In the genomic region with DNA sequence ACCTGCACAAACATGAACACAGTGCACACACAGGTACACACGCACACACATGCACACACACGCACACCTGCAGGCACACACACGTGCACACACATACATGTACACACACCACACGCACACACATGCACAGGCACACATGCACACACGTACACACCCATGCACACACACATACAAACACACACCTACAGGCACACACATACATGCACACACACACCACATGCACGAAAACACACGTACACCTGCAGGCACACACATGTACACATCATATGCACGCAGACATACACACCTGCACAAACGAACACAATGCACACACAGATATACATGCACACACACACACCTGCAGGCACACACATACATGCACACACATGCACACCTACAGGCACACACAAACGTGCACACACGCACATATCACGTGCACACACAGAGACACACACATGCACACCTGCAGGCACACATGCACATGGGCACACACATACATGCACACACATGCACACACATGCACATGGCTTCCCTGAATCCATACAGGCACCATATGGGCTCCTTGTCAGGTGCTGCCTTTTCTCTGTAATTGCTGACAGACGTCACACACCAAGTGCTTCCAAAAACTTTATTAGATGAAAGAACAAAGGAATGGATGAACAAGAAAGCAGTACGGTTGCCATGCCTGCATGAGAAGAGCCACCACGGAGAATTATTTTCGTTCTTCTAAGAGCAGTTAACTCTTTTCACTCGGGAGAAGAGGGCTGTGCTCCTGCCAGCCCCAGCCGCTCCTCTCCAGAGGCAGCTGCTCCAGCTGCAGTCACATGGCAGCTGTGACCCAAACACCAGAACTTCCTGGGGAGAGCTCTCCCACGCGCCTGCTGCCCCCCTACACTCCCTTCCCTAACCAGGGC, we compare ENCODE assay signal across 24 cellular contexts. TPM values are rescaled to one million over a fixed set of nuclear protein-coding genes. Genes with fewer than 3 reads are reported as not detected.
A peak's percentile ranks its signal among the peaks of the same experiment; 100 is the strongest.
DNase-seq lines count a peak whose midpoint lies in the region; ATAC-seq and TF ChIP-seq lines count a peak whose summit lies in the region.
"Had no signal": no experiment of that assay in that cellular context is flagged by ENCODE, and none has a peak within 500 bp of the region (broad histone marks: within the 10 kb centered on the region; RNA-seq: fewer than 3 reads in every experiment).

No MANE protein-coding gene starts in this region.

- no peak overlapping the region for H3K14ac ChIP-seq in IMR-90 (replicated peaks; ENCODE audit: low read depth, low read length)

- dilution Hi-C loops in IMR-90 (cut with HindIII; ENCODE audit: low sequenced_read_pairs, unreplicated experiment), result no loop called here

- H3K4me3 ChIP-seq in IMR-90 (ENCODE audit: insufficient read depth, low read depth, low read length), result no peak overlapping the region
- no peak overlapping the region for H3K4me3 ChIP-seq in coronary artery
- no peak overlapping the region for H3K4me3 ChIP-seq in osteoblast (ENCODE audit: insufficient read depth, low read length)
- H3K4me3 ChIP-seq in effector memory CD4-positive, alpha-beta T cell (ENCODE audit: insufficient read depth, low read depth, low read length, poor library complexity, severe bottlenecking), result no peak overlapping the region

- no peak overlapping the region for H3K9ac ChIP-seq in IMR-90 (ENCODE audit: low read depth, low read length)
- H3K9ac ChIP-seq: KMS-11 had no signal

- H4K20me1 ChIP-seq in IMR-90 (ENCODE audit: insufficient read depth, low read length) (no peaks in the 10 kb centered on the region), osteoblast (ENCODE audit: insufficient read depth, low read length) (no peaks in the 10 kb centered on the region)

- H2AFZ ChIP-seq in IMR-90 (replicated peaks; ENCODE audit: low read length, poor library complexity) (peak overlapping the region; percentile 33), osteoblast (ENCODE audit: low read length) (no peak overlapping the region)

- H3K9me1 ChIP-seq in IMR-90 (ENCODE audit: insufficient read depth, low read length), result 0 out of 2 replicates have a peak, but pooled peaks cover 2% of the 10 kb centered on the region

- in situ Hi-C loops in IMR-90 (cut with MboI; ENCODE audit: low sequenced_read_pairs), result no loop called here

- H3K4ac ChIP-seq in IMR-90 (ENCODE audit: low read depth, low read length), result no peak overlapping the region

- POLR2A ChIA-PET in IMR-90 (lab: Charles Lee; ENCODE audit: unreplicated experiment), result no interaction called here

- no peak overlapping the region for H2BK5ac ChIP-seq in IMR-90 (ENCODE audit: low read depth, low read length, poor library complexity, severe bottlenecking)

- H3K9me3 ChIP-seq in IMR-90 (ENCODE audit: control insufficient read depth, insufficient read depth, low read length) (0 out of 2 replicates have a peak, but pooled peaks cover 2% of the 10 kb centered on the region), osteoblast (ENCODE audit: low read depth, low read length) (no peaks in the 10 kb centered on the region)
- no peaks in the 10 kb centered on the region for H3K9me3 ChIP-seq in effector memory CD4-positive, alpha-beta T cell (ENCODE audit: control insufficient read depth, low read length)
- H3K9me3 ChIP-seq: BE2C, Caco-2 had no signal

- H3K27ac ChIP-seq in IMR-90 (ENCODE audit: insufficient read depth, low read length) (no peak overlapping the region), coronary artery (no peak overlapping the region), osteoblast (ENCODE audit: low read depth, low read length) (no peak overlapping the region)
- no peak overlapping the region for H3K27ac ChIP-seq in effector memory CD4-positive, alpha-beta T cell (ENCODE audit: insufficient read depth, low read length, poor library complexity, severe bottlenecking)
- H3K27ac ChIP-seq: KMS-11 had no signal

- H2BK120ac ChIP-seq in IMR-90 (ENCODE audit: low read depth, low read length), result no peak overlapping the region

- H4K5ac ChIP-seq in IMR-90 (ENCODE audit: low read depth, low read length), result no peak overlapping the region

- CTCF ChIA-PET in IMR-90 (lab: Yijun Ruan, JAX), result no interaction called here

- no peak for TF ChIP-seq RAD21 in IMR-90 (IDR thresholded peaks at IDR 0.05; ENCODE audit: low read length)

- H3K4me1 ChIP-seq in IMR-90 (ENCODE audit: control insufficient read depth, insufficient read depth, low read length) (peaks cover 1% of the 10 kb centered on the region; the same call in 1 of the 2 replicates), osteoblast (ENCODE audit: insufficient read depth, low read length) (no peaks in the 10 kb centered on the region)
- H3K4me1 ChIP-seq in effector memory CD4-positive, alpha-beta T cell (ENCODE audit: control insufficient read depth, insufficient read depth, low read length, poor library complexity, severe bottlenecking), result no peaks in the 10 kb centered on the region
- H3K4me1 ChIP-seq: BE2C, Caco-2 had no signal

- H2AK9ac ChIP-seq in IMR-90 (replicated peaks; ENCODE audit: low read depth, low read length, poor library complexity), result no peak overlapping the region

- H3K23ac ChIP-seq in IMR-90 (ENCODE audit: low read depth, low read length), result no peak overlapping the region

- no peak overlapping the region for H3K56ac ChIP-seq in IMR-90 (ENCODE audit: extremely low read depth, insufficient read depth, low read length)

- TF ChIP-seq CTCF in IMR-90 (conservative IDR thresholded peaks at IDR 0.05; ENCODE audit: low read depth, low read length) (no peak), coronary artery (IDR thresholded peaks at IDR 0.05) (no peak), osteoblast (IDR thresholded peaks at IDR 0.05; ENCODE audit: extremely low read depth, low read depth, low read length) (no peak), GM20000 (IDR thresholded peaks at IDR 0.05; ENCODE audit: extremely low read depth, missing control alignments) (no peak)

- no peaks in the 10 kb centered on the region for H3K79me2 ChIP-seq in osteoblast (ENCODE audit: insufficient read depth, low read length)

- H2BK20ac ChIP-seq in IMR-90 (ENCODE audit: low read depth, low read length), result no peak overlapping the region

- 63% methylated on average over 13 of the region's 20 CpGs; no CpG with 5 or more reads in 1 of the 2 experiments for WGBS in IMR-90 (ENCODE audit: extremely low coverage in 2 of 2, insufficient read length in 1 of 2), 2 experiments

- H3K27me3 ChIP-seq in IMR-90 (ENCODE audit: control insufficient read depth, insufficient read depth, low read length), result no peaks in the 10 kb centered on the region
- H3K27me3 ChIP-seq in osteoblast (ENCODE audit: insufficient read depth, low read length), result no peaks in the 10 kb centered on the region
- no peaks in the 10 kb centered on the region for H3K27me3 ChIP-seq in effector memory CD4-positive, alpha-beta T cell (replicated peaks; ENCODE audit: control insufficient read depth, insufficient read depth, low read length, poor library complexity, severe bottlenecking)

- H3K36me3 ChIP-seq in IMR-90 (ENCODE audit: control insufficient read depth, insufficient read depth, low read length) (peaks cover 3% of the 10 kb centered on the region; the same call in 1 of the 2 replicates), osteoblast (ENCODE audit: insufficient read depth, low read length) (no peaks in the 10 kb centered on the region)
- H3K36me3 ChIP-seq in effector memory CD4-positive, alpha-beta T cell (ENCODE audit: control insufficient read depth, insufficient read depth, low read length), result no peaks in the 10 kb centered on the region
- H3K36me3 ChIP-seq: BE2C had no signal

- H3K4me2 ChIP-seq in IMR-90 (ENCODE audit: low read depth, low read length) (no peak overlapping the region), osteoblast (ENCODE audit: insufficient read depth, low read length) (no peak overlapping the region)
- H3K4me2 ChIP-seq: KMS-11 had no signal

- no peak overlapping the region for H3K18ac ChIP-seq in IMR-90 (ENCODE audit: low read depth, low read length)

- H3K79me1 ChIP-seq in IMR-90 (ENCODE audit: low read depth in 1 of 2, low read length in 2 of 2), result no peaks in the 10 kb centered on the region

- no peak overlapping the region for H4K8ac ChIP-seq in IMR-90 (ENCODE audit: low read depth in 2 of 2, low read length in 2 of 2)

- no TSS peak for BruUV-seq in IMR-90 (replicated peaks; lab: Mats Ljungman, UMichigan)

- no peak for ATAC-seq in IMR-90 (ENCODE audit: low read depth)
- ATAC-seq: left cardiac atrium; PC-3; stimulated activated effector memory CD8-positive, alpha-beta T cell treated with anti-CD3 and anti-CD28 coated beads, Interleukin-12 subunit alpha, Interleukin-12 subunit beta, amount 100 ng/mL, for 72 hours had no signal

- DNase-seq in NCI-H1694 treated with DMSO at 0.1 percent for 48 hours (lab: John Stamatoyannopoulos, UW) (peak; percentile 1), NCI-H1694 (lab: John Stamatoyannopoulos, UW) (no peak), IMR-90 (no peak), coronary artery (ENCODE audit: low spot score) (peak; percentile 61), osteoblast (ENCODE audit: insufficient read length, low spot score, missing footprints) (peak; percentile 79), NCI-H1105 (lab: John Stamatoyannopoulos, UW) (no peak), GM20000 (ENCODE audit: low spot score) (no peak)
- DNase-seq in effector memory CD4-positive, alpha-beta T cell, result no peak
- DNase-seq: activated CD4-positive, alpha-beta memory T cell treated with anti-CD3 and anti-CD28 coated beads for 36 hours; activated CD8-positive, alpha-beta memory T cell treated with anti-CD3 and anti-CD28 coated beads, Interleukin-2, amount 50 U/mL, for 48 hours; BE2C; HFFc6; left cardiac atrium; mesendoderm; NCI-H1436 treated with DMSO at 0.1 percent for 48 hours; NCI-H345; occipital lobe; PC-3; SHP77; small intestine had no signal

- intact Hi-C loops in IMR-90 (cut with micrococcal nuclease), result no loop called here

- no peak overlapping the region for H4K91ac ChIP-seq in IMR-90 (ENCODE audit: insufficient read depth, low read depth, low read length)

- TF ChIP-seq POLR2A in IMR-90 (IDR thresholded peaks at IDR 0.05; ENCODE audit: low read depth, low read length), result no peak

- H2AK5ac ChIP-seq in IMR-90 (ENCODE audit: low read depth, low read length), result no peak overlapping the region

- no peak overlapping the region for H2BK15ac ChIP-seq in IMR-90 (ENCODE audit: low read depth, low read length)

TF ChIP-seq in IMR-90, 13 proteins besides CTCF, POLR2A, EP300 and RAD21 (continues in another document):
- TF ChIP-seq CEBPB (IDR thresholded peaks at IDR 0.05; ENCODE audit: low read depth, low read length), result no peak
- no peak for TF ChIP-seq RFX5 (IDR thresholded peaks at IDR 0.05; ENCODE audit: low read depth, low read length)
- TF ChIP-seq BHLHE40 (IDR thresholded peaks at IDR 0.05; ENCODE audit: low read depth, low read length), result no peak

RNA-seq across cellular contexts. Expression of a gene that starts 57.2 kb away (rescaled TPM):
- total RNA-seq in IMR-90 (2012; rRNA removed) (1.1 and 1.7 TPM in 2 replicates), osteoblast (7.6 and 10.0 TPM in 2 replicates)
- 7.4 and 10.2 TPM in 2 replicates for polyA plus RNA-seq in IMR-90 (2012; rRNA removed)
- polyA plus RNA-seq in IMR-90 (2012; cell fraction: cytosol; rRNA removed), result 5.4 and 9.9 TPM in 2 replicates
- polyA plus RNA-seq in IMR-90 (2012; cell fraction: nucleus; rRNA removed; ENCODE audit: low replicate concordance), result 24.4 and 50.7 TPM in 2 replicates

RNA-seq across cellular contexts. Expression of a gene that starts 57.4 kb away (rescaled TPM):
- not detected in 2 replicates for total RNA-seq in IMR-90 (2012; rRNA removed)
- 0.16 and 0.17 TPM in 2 replicates for polyA plus RNA-seq in IMR-90 (2012; rRNA removed)
- polyA plus RNA-seq in IMR-90 (2012; cell fraction: cytosol; rRNA removed), result 0.08 and 0.25 TPM in 2 replicates
- polyA plus RNA-seq in IMR-90 (2012; cell fraction: nucleus; rRNA removed; ENCODE audit: low replicate concordance), result 1.3 and 3.4 TPM in 2 replicates
- 0.36 and 0.88 TPM in 2 replicates for total RNA-seq in osteoblast
- total RNA-seq: Daoy had no signal

Comparison
In these comparisons a context has a peak if more than half of its experiments do, and no peak if none do; other contexts are left out.
1. DNase-seq: peak in NCI-H1694 treated with DMSO at 0.1 percent for 48 hours (single experiment), coronary artery (single experiment) and osteoblast (single experiment); none in NCI-H1694 (single experiment), IMR-90 (single experiment), effector memory CD4-positive, alpha-beta T cell (0 of 3), NCI-H1105 (single experiment) and GM20000 (single experiment).